ENCODE assay signal across 12 cellular contexts in the genomic region with DNA sequence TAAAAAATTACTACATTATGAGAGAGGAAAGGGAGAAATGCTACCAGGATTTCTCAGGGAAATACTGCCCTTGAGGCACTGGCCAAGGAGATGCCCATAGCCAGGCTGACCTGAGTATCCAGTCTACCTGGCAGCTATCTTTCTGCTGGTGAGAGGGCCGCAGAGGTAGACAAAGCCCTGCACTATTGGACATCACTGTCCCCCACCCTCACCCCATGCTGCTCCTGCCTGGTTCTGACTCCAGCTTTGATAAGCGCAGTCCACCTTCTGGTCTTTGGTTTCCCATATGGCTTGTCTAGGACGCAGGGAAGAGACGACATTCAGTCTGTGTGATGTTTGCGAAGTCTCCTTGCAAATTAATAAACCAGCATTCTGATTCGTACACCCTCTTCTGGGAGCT. TPM values are rescaled to one million over a fixed set of nuclear protein-coding genes. Genes with fewer than 3 reads are reported as not detected.
DNase-seq lines count a peak whose midpoint lies in the region; ATAC-seq, FAIRE-seq and TF ChIP-seq lines count a peak whose summit lies in the region.
"Had no signal": no experiment of that assay in that cellular context is flagged by ENCODE, and none has a peak within 500 bp of the region (broad histone marks: within the 10 kb centered on the region; RNA-seq: fewer than 3 reads in every experiment).

No MANE protein-coding gene starts in this region.

- peak overlapping the region; percentile 81 to 98 (median 91) for H3K27ac Mint-ChIP-seq in CD4-positive, alpha-beta memory T cell
- H3K27ac Mint-ChIP-seq in T-cell = peak overlapping the region; percentile 87 to 89
- H3K27ac Mint-ChIP-seq: progenitor cell of endocrine pancreas had no signal

- intact Hi-C loops in CD4-positive, alpha-beta memory T cell (cut with micrococcal nuclease) = no loop called here
- intact Hi-C loops in gastrocnemius medialis (cut with DNase I; ENCODE audit: low total_unique reads) = loop anchor here (10.0 kb wide), 1 partner anchor 420 kb away; a partner anchor contains a TSS

- peaks cover 46 to 87% (median 75%) of the 10 kb centered on the region in 4 donors for H3K4me1 Mint-ChIP-seq in CD4-positive, alpha-beta memory T cell
- peaks cover 78 to 83% (median 80%) of the 10 kb centered on the region in 3 donors for H3K4me1 Mint-ChIP-seq in T-cell

- H3K4me1 ChIP-seq in CD4-positive, alpha-beta memory T cell (ENCODE audit: insufficient read depth, low read length) = peaks cover 84% of the 10 kb centered on the region
- H3K4me1 ChIP-seq in gastrocnemius medialis (peaks cover 60 to 68% of the 10 kb centered on the region in 2 donors), small intestine (ENCODE audit: control insufficient read depth in 2 of 2, insufficient read depth in 1 of 2, low read depth in 1 of 2, low read length in 1 of 2) (peaks cover 4 to 25% of the 10 kb centered on the region in 2 donors)

- peaks cover 0 to 3% of the 10 kb centered on the region in 2 donors for H3K27me3 Mint-ChIP-seq in CD4-positive, alpha-beta memory T cell
- no peaks in the 10 kb centered on the region for H3K27me3 Mint-ChIP-seq in T-cell

- CTCF ChIA-PET in CD4-positive, alpha-beta memory T cell (lab: Charles Lee; ENCODE audit: partially characterized antibody) = interaction anchor here (1.0 to 7.1 kb wide), 8 partner anchors 12 to 60 kb away, joined by 3 to 100 read pairs (median 7); a partner anchor contains a TSS
- CTCF ChIA-PET in T-cell (lab: Charles Lee) = interaction anchor here (0.6 to 1.1 kb wide), 4 partner anchors 14 to 1756 kb away, joined by 3 to 5 read pairs (median 3); a partner anchor contains a TSS

- no peak overlapping the region for H3K27ac ChIP-seq in CD4-positive, alpha-beta memory T cell (ENCODE audit: low read depth, low read length)
- peak overlapping the region; percentile 82 to 97 (median 92) for H3K27ac ChIP-seq in gastrocnemius medialis
- H3K27ac ChIP-seq in small intestine (ENCODE audit: low read depth in 1 of 2, low read length in 1 of 2) = no peak overlapping the region

- peaks cover 0 to 30% of the 10 kb centered on the region in 2 donors for H3K36me3 Mint-ChIP-seq in CD4-positive, alpha-beta memory T cell
- H3K36me3 Mint-ChIP-seq in T-cell = peaks cover 14% of the 10 kb centered on the region

- ATAC-seq in T-cell (replicated peaks in 1 of 4) (no peak), gastrocnemius medialis (no peak), HG03039 (IDR thresholded peaks at IDR 0.05; ENCODE audit: unreplicated experiment) (no peak)

- in situ Hi-C loops in gastrocnemius medialis (cut with MboI; ENCODE audit: low sequenced_read_pairs in 4 of 4) = no loop called here

- no peak for TF ChIP-seq POLR2A in gastrocnemius medialis (IDR thresholded peaks at IDR 0.05)

- no peaks in the 10 kb centered on the region for H3K9me3 Mint-ChIP-seq in CD4-positive, alpha-beta memory T cell
- H3K9me3 Mint-ChIP-seq in T-cell = no peaks in the 10 kb centered on the region

- WGBS in small intestine, 3 donors = 94 to 98% (median 96%) methylated on average over 6 of the region's 6 CpGs

- DNase-seq in CD4-positive, alpha-beta memory T cell = no peak
- DNase-seq in T-cell (no peak), fibroblast of pulmonary artery (ENCODE audit: low read depth) (no peak), gastrocnemius medialis (no peak), NCI-H1092 (lab: John Stamatoyannopoulos, UW) (no peak), NCI-H510A treated with DMSO at 0.1 percent for 48 hours (lab: John Stamatoyannopoulos, UW) (no peak), small intestine (no peak)
- DNase-seq: Caco-2, mesenchymal stem cell had no signal

- TF ChIP-seq CTCF in fibroblast of pulmonary artery (IDR thresholded peaks at IDR 0.05; ENCODE audit: low read length, missing control alignments) = no peak
- no peak for TF ChIP-seq CTCF in gastrocnemius medialis (IDR thresholded peaks at IDR 0.05 in 4 of 5, conservative IDR thresholded peaks at IDR 0.05 in 1 of 5)

- no peaks in the 10 kb centered on the region for H3K36me3 ChIP-seq in CD4-positive, alpha-beta memory T cell (ENCODE audit: insufficient read depth, low read length)
- H3K36me3 ChIP-seq in gastrocnemius medialis (no peaks in the 10 kb centered on the region), small intestine (ENCODE audit: control insufficient read depth in 2 of 2, insufficient read depth in 2 of 2, low read length in 2 of 2) (no peaks in the 10 kb centered on the region)

- peak overlapping the region in 4 of 8 donors; percentile 24 to 100 (median 82) for H3K4me3 Mint-ChIP-seq in CD4-positive, alpha-beta memory T cell
- peak overlapping the region; percentile 13 to 90 (median 88) for H3K4me3 Mint-ChIP-seq in T-cell

- no peaks in the 10 kb centered on the region for H3K9me3 ChIP-seq in CD4-positive, alpha-beta memory T cell (ENCODE audit: control insufficient read depth in 1 of 2, low read length in 2 of 2)
- H3K9me3 ChIP-seq in gastrocnemius medialis = no peaks in the 10 kb centered on the region
- no peaks in the 10 kb centered on the region for H3K9me3 ChIP-seq in small intestine (ENCODE audit: control insufficient read depth, low read depth)
- H3K9me3 ChIP-seq: Caco-2 had no signal

- no peak for FAIRE-seq in small intestine (lab: Jason Lieb, UNC)
- FAIRE-seq: H54 had no signal

- no peak overlapping the region for H3K4me3 ChIP-seq in CD4-positive, alpha-beta memory T cell (ENCODE audit: low read length in 2 of 2)
- peak overlapping the region; percentile 93 for H3K4me3 ChIP-seq in fibroblast of pulmonary artery (replicated peaks; ENCODE audit: low read depth, low read length)
- no peak overlapping the region for H3K4me3 ChIP-seq in gastrocnemius medialis
- no peak overlapping the region for H3K4me3 ChIP-seq in small intestine (ENCODE audit: low read depth in 1 of 2, low read length in 2 of 2)

- POLR2A ChIA-PET in CD4-positive, alpha-beta memory T cell (lab: Charles Lee; ENCODE audit: partially characterized antibody) = interaction anchor here (6.4 kb wide), 1 partner anchor 26 kb away, joined by 126 read pairs; no protein-coding TSS in a partner anchor
- POLR2A ChIA-PET in T-cell (lab: Charles Lee) = interaction anchor here (0.8 to 1.0 kb wide), 2 partner anchors 12 to 28 kb away, joined by 3 to 5 read pairs; no protein-coding TSS in a partner anchor

- H3K27me3 ChIP-seq in CD4-positive, alpha-beta memory T cell (ENCODE audit: insufficient read depth, low read length) = no peaks in the 10 kb centered on the region
- H3K27me3 ChIP-seq in gastrocnemius medialis (no peaks in the 10 kb centered on the region), small intestine (ENCODE audit: control insufficient read depth in 2 of 2, insufficient read depth in 2 of 2, low read length in 2 of 2) (no peaks in the 10 kb centered on the region)

RNA-seq across cellular contexts. Expression of a gene that starts 3.7 kb away (rescaled TPM):
- 10 to 100 TPM; 15.6 to 15.7 TPM for total RNA-seq in CD4-positive, alpha-beta memory T cell
- polyA plus RNA-seq in CD4-positive, alpha-beta memory T cell = 10 to 100 TPM; 10.3 to 12.8 TPM
- 10 to 100 TPM; 16.9 to 98.5 (median 25.0) TPM for total RNA-seq in T-cell
- 10 to 100 TPM in 1 of 4 donors, 1 to 10 TPM in 3; 5.0 to 19.9 (median 7.9) TPM for total RNA-seq in gastrocnemius medialis
- polyA plus RNA-seq in small intestine = 1 to 10 TPM in 2 of 3 donors, under 1 TPM in 1; 0.67 to 10.0 (median 1.1) TPM

RNA-seq across cellular contexts. Expression of a gene that starts 19.1 kb away (rescaled TPM):
- not detected for total RNA-seq in CD4-positive, alpha-beta memory T cell
- not detected for polyA plus RNA-seq in CD4-positive, alpha-beta memory T cell
- total RNA-seq in T-cell (not detected), gastrocnemius medialis (under 1 TPM in 3 of 4 donors, not detected in 1; 0.13 to 0.36 (median 0.27) TPM)
- under 1 TPM in 2 of 3 donors, not detected in 1; 0.07 to 0.27 TPM for polyA plus RNA-seq in small intestine
- total RNA-seq: Caco-2 had no signal

Comparison
In these comparisons a context has a peak if more than half of its experiments do, and no peak if none do; other contexts are left out.
1. H3K27ac ChIP-seq: peak in gastrocnemius medialis (4 of 4); none in CD4-positive, alpha-beta memory T cell (single experiment) and small intestine (0 of 2).